8 cellular contexts compared by ENCODE assay signal in the genomic region with DNA sequence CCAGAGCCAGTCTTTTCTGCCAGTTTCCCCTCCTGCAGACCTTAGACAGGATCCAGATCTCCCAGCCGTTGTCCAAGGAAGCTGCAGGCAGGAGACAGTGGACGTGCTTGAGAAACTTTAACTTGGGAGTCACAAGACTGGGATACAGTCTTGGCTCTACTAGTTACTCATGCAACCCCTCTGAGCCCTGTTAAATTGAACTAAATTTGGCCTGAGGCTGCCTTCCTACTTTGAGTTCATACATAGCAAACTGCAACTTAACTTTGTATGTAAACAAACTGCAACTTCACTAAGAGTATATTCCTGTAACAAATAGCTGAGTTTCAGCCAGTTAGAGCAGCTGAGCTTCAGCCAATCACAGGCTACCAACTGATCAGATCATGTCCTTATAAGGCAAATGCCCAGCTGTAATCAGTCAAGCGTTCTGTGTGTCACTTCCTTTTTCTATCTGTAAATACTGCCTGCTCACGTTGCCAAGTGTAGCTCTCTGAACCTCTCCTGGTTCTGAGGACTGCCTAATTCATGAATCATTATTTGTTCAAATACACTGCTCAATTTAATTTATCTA.
DNase-seq lines count a peak whose midpoint lies in the region; ATAC-seq and TF ChIP-seq lines count a peak whose summit lies in the region.

No MANE protein-coding gene starts in this region.

- H3K36me3 ChIP-seq in GM06990 (ENCODE audit: control insufficient read depth, insufficient read depth, low read length): no peaks in the 10 kb centered on the region
- H3K36me3 ChIP-seq in ascending aorta: no peaks in the 10 kb centered on the region
- no peaks in the 10 kb centered on the region for H3K36me3 ChIP-seq in right lobe of liver

- intact Hi-C loops in ascending aorta (cut with DNase I) (no loop called here), right lobe of liver (cut with DNase I) (no loop called here)

- no peak overlapping the region for H3K4me3 ChIP-seq in GM06990 (replicated peaks; ENCODE audit: low read depth, low read length)
- no peak overlapping the region for H3K4me3 ChIP-seq in ascending aorta
- H3K4me3 ChIP-seq in right lobe of liver: no peak overlapping the region

- H3K27ac ChIP-seq in ascending aorta (peak overlapping the region; percentile 49 to 70), right lobe of liver (no peak overlapping the region)

- 28% methylated on average over 2 of the region's 4 CpGs for WGBS in right lobe of liver (ENCODE audit: insufficient coverage, low coverage, low lambda C conversion rate, missing lambda C conversion rate)

- H3K27me3 ChIP-seq in GM06990 (replicated peaks; ENCODE audit: control insufficient read depth, insufficient read depth, low read length): no peaks in the 10 kb centered on the region
- H3K27me3 ChIP-seq in ascending aorta: no peaks in the 10 kb centered on the region
- no peaks in the 10 kb centered on the region for H3K27me3 ChIP-seq in right lobe of liver

- ATAC-seq in right lobe of liver: peak; percentile 40 to 93 (median 48)
- no peak for ATAC-seq in HG02610 (IDR thresholded peaks at IDR 0.05; ENCODE audit: unreplicated experiment)
- no peak for ATAC-seq in HG02798 (IDR thresholded peaks at IDR 0.05; ENCODE audit: poor library complexity, unreplicated experiment)

- in situ Hi-C loops in KBM-7 (cut with MboI; ENCODE audit: low pct_unique_long_range_greater_than_20kb, low sequenced_read_pairs): no loop called here

- H3K4me1 ChIP-seq in ascending aorta (peaks cover 0 to 5% of the 10 kb centered on the region in 2 donors), right lobe of liver (no peaks in the 10 kb centered on the region)

- TF ChIP-seq CTCF in GM06990 (IDR thresholded peaks at IDR 0.05; ENCODE audit: insufficient read depth, low read length, poor library complexity, severe bottlenecking) (no peak), ascending aorta (IDR thresholded peaks at IDR 0.05) (no peak), right lobe of liver (IDR thresholded peaks at IDR 0.05) (no peak)

- DNase-seq in GM06990 (ENCODE audit: extremely low read depth, insufficient read length) (peak; percentile 24), KBM-7 (peak; percentile 58), ascending aorta (ENCODE audit: low spot score in 2 of 2) (no peak), right lobe of liver (no peak), C1 segment of cervical spinal cord (lab: John Stamatoyannopoulos, UW) (no peak)
- no peak for DNase-seq in stimulated activated CD4-positive, alpha-beta T cell treated with anti-CD3 and anti-CD28 coated beads, Interleukin-4, amount 100 ng/mL, for 4 hours

- H3K9me3 ChIP-seq in ascending aorta (peaks cover 12 to 26% of the 10 kb centered on the region in 2 donors), right lobe of liver (no peaks in the 10 kb centered on the region)

- TF ChIP-seq POLR2A in right lobe of liver (IDR thresholded peaks at IDR 0.05): no peak

Comparison
In these comparisons a context has a peak if more than half of its experiments do, and no peak if none do; other contexts are left out.
1. DNase-seq: peak in GM06990 (single experiment) and KBM-7 (single experiment); none in ascending aorta (0 of 2), right lobe of liver (0 of 3), stimulated activated CD4-positive, alpha-beta T cell treated with anti-CD3 and anti-CD28 coated beads, Interleukin-4, amount 100 ng/mL, for 4 hours (0 of 2) and C1 segment of cervical spinal cord (0 of 14).
2. H3K27ac ChIP-seq: peak in ascending aorta (2 of 2); none in right lobe of liver (0 of 3).
3. ATAC-seq: peak in right lobe of liver (4 of 4); none in HG02610 (single experiment) and HG02798 (single experiment).